ENCODE assay signal across 21 cellular contexts in the genomic region with DNA sequence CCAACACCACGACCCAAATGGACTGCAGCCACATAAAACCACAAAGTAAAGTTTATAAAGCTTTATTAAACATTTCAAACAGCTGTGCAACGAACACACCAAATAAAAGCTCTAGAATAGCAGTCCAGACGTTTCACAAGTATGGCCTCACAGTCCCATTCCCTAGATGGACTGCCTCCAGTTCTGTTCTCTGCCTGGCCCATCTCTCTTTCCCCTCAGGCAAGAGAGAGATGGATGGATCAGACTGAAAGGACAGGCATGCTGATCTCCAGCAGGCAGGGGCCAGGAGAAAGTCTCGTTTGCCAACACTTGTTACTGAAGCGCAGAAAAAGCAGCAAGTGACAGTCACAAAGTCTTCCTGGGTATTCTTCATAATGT. TPM values are rescaled to one million over a fixed set of nuclear protein-coding genes. Genes with fewer than 3 reads are reported as not detected.
DNase-seq lines count a peak whose midpoint lies in the region; ATAC-seq, FAIRE-seq and TF ChIP-seq lines count a peak whose summit lies in the region.
"Had no signal": no experiment of that assay in that cellular context is flagged by ENCODE, and none has a peak within 500 bp of the region (broad histone marks: within the 10 kb centered on the region; RNA-seq: fewer than 3 reads in every experiment).

No MANE protein-coding gene starts in this region.

- no peak overlapping the region for H3K4ac ChIP-seq in H1 (replicated peaks; ENCODE audit: insufficient read length, low read depth, low read length)

- no peak overlapping the region for H3K18ac ChIP-seq in H1 (ENCODE audit: extremely low read depth, low read length)

- H2BK5ac ChIP-seq in H1 (ENCODE audit: low read depth, low read length): no peak overlapping the region; the same call in 1 of the 2 replicates

- no peak overlapping the region for H3K27ac ChIP-seq in H1 (ENCODE audit: low read depth, low read length)
- peak overlapping the region; percentile 100 for H3K27ac ChIP-seq in psoas muscle
- H3K27ac ChIP-seq: brain microvascular endothelial cell, PC-9 had no signal

- WGBS in H1 (ENCODE audit: extremely low coverage in 1 of 2, insufficient coverage in 1 of 2, insufficient read length in 1 of 2, insufficient replicate concordance in 2 of 2, low coverage in 1 of 2, low lambda C conversion rate in 2 of 2, missing lambda C conversion rate in 1 of 2), 2 experiments: 83% methylated on average over 5 of the region's 5 CpGs; no CpG with 5 or more reads in 1 of the 2 experiments
- 22 to 37% (median 25%) methylated on average over 5 of the region's 5 CpGs for WGBS in psoas muscle, 3 donors

- H3K4me1 ChIP-seq in H1 (replicated peaks in 1 of 4; ENCODE audit: control insufficient read depth in 3 of 4, insufficient read depth in 4 of 4, low read length in 3 of 4): peaks cover 6 to 27% (median 21%) of the 10 kb centered on the region in 4 experiments; a peak in 6 of 7 replicates
- H3K4me1 ChIP-seq in psoas muscle: peaks cover 64% of the 10 kb centered on the region

- no peak overlapping the region for H3K23ac ChIP-seq in H1 (ENCODE audit: insufficient read length)

- peaks cover 12% of the 10 kb centered on the region for H3K36me3 Mint-ChIP-seq in activated CD4-positive, alpha-beta memory T cell treated with anti-CD3 and anti-CD28 coated beads for 36 hours

- CTCF ChIA-PET in H1 (lab: Charles Lee; ENCODE audit: partially characterized antibody): interaction anchor here (0.7 to 3.0 kb wide), 5 partner anchors 11 to 124 kb away, joined by 3 to 9 read pairs (median 4); no protein-coding TSS in a partner anchor
- CTCF ChIA-PET in activated CD4-positive, alpha-beta memory T cell treated with anti-CD3 and anti-CD28 coated beads for 36 hours (lab: Charles Lee): no interaction called here

- H3K27me3 Mint-ChIP-seq in activated CD4-positive, alpha-beta memory T cell treated with anti-CD3 and anti-CD28 coated beads for 36 hours: no peaks in the 10 kb centered on the region
- H3K27me3 Mint-ChIP-seq: CD4-positive, alpha-beta T cell; naive thymus-derived CD8-positive, alpha-beta T cell; stimulated activated naive CD8-positive, alpha-beta T cell treated with anti-CD3 and anti-CD28 coated beads, Interleukin-15, amount 100 ng/mL, for 72 hours had no signal

- peaks cover 5% of the 10 kb centered on the region for H3K4me1 Mint-ChIP-seq in activated CD4-positive, alpha-beta memory T cell treated with anti-CD3 and anti-CD28 coated beads for 36 hours (ENCODE audit: low read depth)

- no peak overlapping the region for H4K8ac ChIP-seq in H1 (ENCODE audit: extremely low read depth, insufficient read depth, low read length)

- DNase-seq in EH (ENCODE audit: low read depth): peak; percentile 57
- DNase-seq in NCI-H69 (lab: John Stamatoyannopoulos, UW): peak; percentile 79
- DNase-seq in H1 (ENCODE audit: low read depth in 1 of 2, low spot score in 2 of 2): no peak
- DNase-seq in psoas muscle: no peak
- no peak for DNase-seq in activated CD4-positive, alpha-beta memory T cell treated with anti-CD3 and anti-CD28 coated beads for 36 hours
- no peak for DNase-seq in posterior vena cava (ENCODE audit: low spot score)
- DNase-seq: activated CD4-positive, alpha-beta T cell treated with anti-CD3 and anti-CD28 coated beads, Interleukin-2, amount 10 ng/mL, durations not matched to agents 7 days and 5 days; activated naive CD4-positive, alpha-beta T cell treated with anti-CD3 and anti-CD28 coated beads for 36 hours; brain microvascular endothelial cell; immature natural killer cell; naive thymus-derived CD8-positive, alpha-beta T cell; NCI-H187 treated with DMSO at 0.1 percent for 48 hours; PC-9; stimulated activated naive CD8-positive, alpha-beta T cell treated with anti-CD3 and anti-CD28 coated beads, Interleukin-15, amount 100 ng/mL, for 72 hours had no signal

- TF ChIP-seq POLR2A in H1 (IDR thresholded peaks at IDR 0.05; ENCODE audit: control extremely low read depth in 1 of 2, low read depth in 2 of 2, low read length in 2 of 2): no peak

- no peak overlapping the region for H3K4me3 Mint-ChIP-seq in activated CD4-positive, alpha-beta memory T cell treated with anti-CD3 and anti-CD28 coated beads for 36 hours
- H3K4me3 Mint-ChIP-seq: activated CD4-positive, alpha-beta T cell treated with anti-CD3 and anti-CD28 coated beads, Interleukin-2, amount 10 ng/mL, durations not matched to agents 7 days and 5 days; activated naive CD4-positive, alpha-beta T cell treated with anti-CD3 and anti-CD28 coated beads for 36 hours; CD4-positive, alpha-beta T cell; immature natural killer cell; stimulated activated naive CD8-positive, alpha-beta T cell treated with anti-CD3 and anti-CD28 coated beads, Interleukin-15, amount 100 ng/mL, for 72 hours had no signal

- H2AK5ac ChIP-seq in H1 (ENCODE audit: low read depth, low read length): no peak overlapping the region

- H3K79me2 ChIP-seq in H1 (ENCODE audit: control insufficient read depth in 1 of 2, insufficient read depth in 2 of 2, low read length in 2 of 2): peaks cover 0 to 68% of the 10 kb centered on the region in 2 experiments; a peak in 3 of 4 replicates

- H3K36me3 ChIP-seq in H1 (ENCODE audit: control insufficient read depth in 2 of 4, insufficient read depth in 4 of 4, low read length in 3 of 4) (peaks cover 2 to 27% (median 13%) of the 10 kb centered on the region in 4 experiments; a peak in 6 of 8 replicates), psoas muscle (ENCODE audit: insufficient read depth in 1 of 2, low read depth in 1 of 2) (peaks cover 0 to 69% of the 10 kb centered on the region in 2 donors)

- no peak for FAIRE-seq in H1 (lab: Jason Lieb, UNC)
- FAIRE-seq: TTC549 had no signal

- ATAC-seq in psoas muscle (peak; percentile 42 to 66 (median 56)), HG02763 (IDR thresholded peaks at IDR 0.05; ENCODE audit: unreplicated experiment) (no peak), HG03025 (IDR thresholded peaks at IDR 0.05; ENCODE audit: low FRiP score, unreplicated experiment) (no peak)
- ATAC-seq: naive thymus-derived CD8-positive, alpha-beta T cell; stimulated activated naive CD8-positive, alpha-beta T cell treated with anti-CD3 and anti-CD28 coated beads, Interleukin-15, amount 100 ng/mL, for 72 hours had no signal

- no peak overlapping the region for H2BK15ac ChIP-seq in H1 (ENCODE audit: low read length)

- H3K56ac ChIP-seq in H1 (replicated peaks; ENCODE audit: insufficient read length, low read depth, low read length): no peak overlapping the region

- no peak overlapping the region for H3K27ac Mint-ChIP-seq in activated CD4-positive, alpha-beta memory T cell treated with anti-CD3 and anti-CD28 coated beads for 36 hours
- H3K27ac Mint-ChIP-seq: activated CD4-positive, alpha-beta T cell treated with anti-CD3 and anti-CD28 coated beads, Interleukin-2, amount 10 ng/mL, durations not matched to agents 7 days and 5 days; activated naive CD4-positive, alpha-beta T cell treated with anti-CD3 and anti-CD28 coated beads for 36 hours; CD4-positive, alpha-beta T cell had no signal

- intact Hi-C loops in psoas muscle (cut with DNase I): no loop called here
- intact Hi-C loops in activated CD4-positive, alpha-beta memory T cell treated with anti-CD3 and anti-CD28 coated beads for 36 hours (cut with micrococcal nuclease): no loop called here
- intact Hi-C loops in posterior vena cava (cut with DNase I): no loop called here

- H4K20me1 ChIP-seq in H1 (replicated peaks in 1 of 2; ENCODE audit: control insufficient read depth in 1 of 2, insufficient read depth in 2 of 2, low read length in 2 of 2): peaks cover 0 to 26% of the 10 kb centered on the region in 2 experiments

- H3K27me3 ChIP-seq in H1 (replicated peaks in 1 of 4; ENCODE audit: control insufficient read depth in 3 of 4, extremely low read depth in 1 of 4, insufficient read depth in 3 of 4, low read length in 3 of 4) (no peaks in the 10 kb centered on the region), psoas muscle (ENCODE audit: insufficient read depth in 3 of 3, low read length in 2 of 3) (no peaks in the 10 kb centered on the region)
- H3K27me3 ChIP-seq: brain microvascular endothelial cell had no signal

- H3K9me3 ChIP-seq in H1 (ENCODE audit: insufficient read depth in 2 of 2, low read depth in 1 of 2, low read length in 1 of 2) (peaks cover 0 to 5% of the 10 kb centered on the region in 2 experiments; a peak in 1 of 4 replicates), psoas muscle (no peaks in the 10 kb centered on the region)

- TF ChIP-seq EP300 in H1 (IDR thresholded peaks at IDR 0.05; ENCODE audit: borderline replicate concordance in 1 of 2, low read depth in 2 of 2, low read length in 2 of 2): no peak

- no peak overlapping the region for H4K5ac ChIP-seq in H1 (ENCODE audit: insufficient read length, low read depth, low read length)

- H2BK120ac ChIP-seq in H1 (replicated peaks; ENCODE audit: low read depth, low read length): no peak overlapping the region

- POLR2A ChIA-PET in H1 (lab: Charles Lee; ENCODE audit: partially characterized antibody): interaction anchor here (1.0 to 8.2 kb wide), 2 partner anchors 12 to 25 kb away, joined by 3 to 116 read pairs; no protein-coding TSS in a partner anchor
- POLR2A ChIA-PET in activated CD4-positive, alpha-beta memory T cell treated with anti-CD3 and anti-CD28 coated beads for 36 hours (lab: Charles Lee): no interaction called here

- no peak overlapping the region for H3K14ac ChIP-seq in H1 (ENCODE audit: insufficient read length)

- H3K4me2 ChIP-seq in H1 (ENCODE audit: insufficient read depth in 1 of 2, low read depth in 2 of 2, low read length in 2 of 2): no peak overlapping the region
- H3K4me2 ChIP-seq: PC-9 had no signal

- H3K9ac ChIP-seq in H1 (replicated peaks in 1 of 4; ENCODE audit: extremely low read depth in 1 of 4, low read depth in 3 of 4, low read length in 3 of 4): no peak overlapping the region

- no peaks in the 10 kb centered on the region for H3K9me3 Mint-ChIP-seq in activated CD4-positive, alpha-beta memory T cell treated with anti-CD3 and anti-CD28 coated beads for 36 hours
- H3K9me3 Mint-ChIP-seq: activated CD4-positive, alpha-beta T cell treated with anti-CD3 and anti-CD28 coated beads, Interleukin-2, amount 10 ng/mL, durations not matched to agents 7 days and 5 days; activated naive CD4-positive, alpha-beta T cell treated with anti-CD3 and anti-CD28 coated beads for 36 hours; CD4-positive, alpha-beta T cell; immature natural killer cell; naive thymus-derived CD8-positive, alpha-beta T cell; stimulated activated naive CD8-positive, alpha-beta T cell treated with anti-CD3 and anti-CD28 coated beads, Interleukin-15, amount 100 ng/mL, for 72 hours had no signal

- TF ChIP-seq CTCF in H1 (IDR thresholded peaks at IDR 0.05; ENCODE audit: control extremely low read depth in 1 of 3, insufficient read depth in 1 of 3, low read depth in 1 of 3, low read length in 3 of 3) (no peak), psoas muscle (IDR thresholded peaks at IDR 0.05) (no peak)

- no peak overlapping the region for H3K4me3 ChIP-seq in H1 (ENCODE audit: extremely low read depth in 1 of 4, insufficient read depth in 2 of 4, low read depth in 3 of 4, low read length in 4 of 4)
- peak overlapping the region; percentile 100 for H3K4me3 ChIP-seq in psoas muscle
- H3K4me3 ChIP-seq: PC-9 had no signal

- no peak overlapping the region for H2AFZ ChIP-seq in H1 (ENCODE audit: low read length)
- H2AFZ ChIP-seq: PC-9 had no signal

- no peak for TF ChIP-seq RAD21 in H1 (IDR thresholded peaks at IDR 0.05 in 1 of 2, conservative IDR thresholded peaks at IDR 0.05 in 1 of 2; ENCODE audit: low read depth in 2 of 2, low read length in 2 of 2)

- H4K91ac ChIP-seq in H1 (replicated peaks; ENCODE audit: insufficient read length, low read length): no peak overlapping the region

- 0 out of 2 replicates have a peak overlapping the region, but pooled peaks have one; percentile 13 for H2BK12ac ChIP-seq in H1 (ENCODE audit: low read depth, low read length)

- peaks cover 29% of the 10 kb centered on the region for H3K79me1 ChIP-seq in H1 (ENCODE audit: low read depth, low read length)

- H3K23me2 ChIP-seq in H1 (ENCODE audit: low read depth, low read length): no peaks in the 10 kb centered on the region; the same call in 1 of the 2 replicates

- H2BK20ac ChIP-seq in H1 (ENCODE audit: low read length): no peak overlapping the region

RNA-seq across cellular contexts. Expression of gene NNAT, which starts 3.7 kb away (rescaled TPM):
- 66.8 and 71.5 TPM in 2 replicates for total RNA-seq in H1 (2021; fragmentation: NEBNext Ultra II Directional; extraction: Animal tissue kit (Norgen Biotek cat#: 25700))
- polyA plus RNA-seq in H1 (2011; rRNA removed) (175 and 184 TPM in 2 replicates), psoas muscle (1 to 10 TPM in 2 of 3 donors, under 1 TPM in 1; 0.99 to 2.0 (median 1.1) TPM)
- polyA plus RNA-seq in H1 (2011; cell fraction: cytosol; rRNA removed): 189 TPM
- polyA plus RNA-seq in H1 (2011; cell fraction: nucleus; rRNA removed): 108 TPM
- 95.7 to 129 TPM (median 122 TPM) in 4 replicates for polyA plus RNA-seq in H1 (2012, experiment 1 of 2)
- polyA plus RNA-seq in H1 (2012, experiment 2 of 2): 151 TPM
- polyA plus RNA-seq in H1 (2013, experiment 1 of 2): 60.7 TPM
- polyA plus RNA-seq in H1 (2013, experiment 2 of 2): 75.9 TPM
- 52.9 and 63.8 TPM in 2 replicates for polyA minus RNA-seq in H1 (2011; rRNA and poly(A)+ RNA removed)
- 35.2 TPM for polyA minus RNA-seq in H1 (2011; cell fraction: cytosol; rRNA and poly(A)+ RNA removed)
- 29.1 TPM for polyA minus RNA-seq in H1 (2011; cell fraction: nucleus; rRNA and poly(A)+ RNA removed)
- total RNA-seq in psoas muscle (10 to 100 TPM in 1 of 4 donors, 1 to 10 TPM in 2, under 1 TPM in 1; 0.50 to 52.3 (median 5.9) TPM), posterior vena cava (under 1 TPM; 0.52 to 0.65 TPM)
- under 1 TPM in 1 of 2 experiments, not detected in 1; 0.48 TPM for total RNA-seq in activated CD4-positive, alpha-beta memory T cell treated with anti-CD3 and anti-CD28 coated beads for 36 hours
- total RNA-seq: CD4-positive, alpha-beta T cell; Daoy; lung microvascular endothelial cell; M059J; naive thymus-derived CD8-positive, alpha-beta T cell; PC-9 had no signal

RNA-seq across cellular contexts. Expression of gene BLCAP, which starts 10.3 kb away (rescaled TPM):
- total RNA-seq in H1 (2021; fragmentation: NEBNext Ultra II Directional; extraction: Animal tissue kit (Norgen Biotek cat#: 25700)): 51.1 and 60.3 TPM in 2 replicates
- polyA plus RNA-seq in H1 (2011; rRNA removed) (69.2 and 72.2 TPM in 2 replicates), psoas muscle (100 to 1,000 TPM; 271 to 366 (median 295) TPM)
- 68.8 TPM for polyA plus RNA-seq in H1 (2011; cell fraction: cytosol; rRNA removed)
- 57.1 TPM for polyA plus RNA-seq in H1 (2011; cell fraction: nucleus; rRNA removed)
- 39.7 to 48.2 TPM (median 45.8 TPM) in 4 replicates for polyA plus RNA-seq in H1 (2012, experiment 1 of 2)
- 36.4 TPM for polyA plus RNA-seq in H1 (2012, experiment 2 of 2)
- polyA plus RNA-seq in H1 (2013, experiment 1 of 2): 48.3 TPM
- polyA plus RNA-seq in H1 (2013, experiment 2 of 2): 52.3 TPM
- 48.7 and 61.2 TPM in 2 replicates for polyA minus RNA-seq in H1 (2011; rRNA and poly(A)+ RNA removed)
- 29.9 TPM for polyA minus RNA-seq in H1 (2011; cell fraction: cytosol; rRNA and poly(A)+ RNA removed)
- 46.8 TPM for polyA minus RNA-seq in H1 (2011; cell fraction: nucleus; rRNA and poly(A)+ RNA removed)
- total RNA-seq in psoas muscle (100 to 1,000 TPM; 267 to 656 (median 488) TPM), posterior vena cava (10 to 100 TPM; 48.1 to 55.4 TPM)
- total RNA-seq in activated CD4-positive, alpha-beta memory T cell treated with anti-CD3 and anti-CD28 coated beads for 36 hours: 10 to 100 TPM; 16.0 to 16.4 TPM

Comparison
In these comparisons a context has a peak if more than half of its experiments do, and no peak if none do; other contexts are left out.
1. DNase-seq: peak in EH (single experiment) and NCI-H69 (single experiment); none in H1 (0 of 2), psoas muscle (0 of 2), activated CD4-positive, alpha-beta memory T cell treated with anti-CD3 and anti-CD28 coated beads for 36 hours (single experiment) and posterior vena cava (single experiment).
2. ATAC-seq: peak in psoas muscle (4 of 4); none in HG02763 (single experiment) and HG03025 (single experiment).